ENCODE assay signal across 11 cellular contexts in the genomic region with DNA sequence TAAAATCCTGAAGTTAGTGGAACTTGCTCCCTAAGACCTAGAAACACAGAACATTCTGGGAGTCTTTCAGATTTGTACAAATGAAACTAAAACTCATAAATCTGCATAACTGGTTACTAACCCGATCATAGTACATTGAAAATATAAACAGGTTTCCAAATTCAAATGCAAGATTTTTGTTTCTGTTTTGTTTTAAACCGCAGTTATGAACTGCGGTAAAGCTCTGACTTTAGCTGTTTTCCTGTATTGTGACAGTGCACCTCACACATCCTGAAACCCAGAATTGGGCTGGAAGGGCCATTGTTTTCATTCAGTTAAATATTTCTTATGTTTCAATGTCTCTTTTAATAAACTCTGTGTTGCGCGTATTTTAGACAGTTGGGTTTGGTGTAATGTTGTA.
A peak's percentile ranks its signal among the peaks of the same experiment; 100 is the strongest.
DNase-seq lines count a peak whose midpoint lies in the region; ATAC-seq, FAIRE-seq and TF ChIP-seq lines count a peak whose summit lies in the region.
"Had no signal": no experiment of that assay in that cellular context is flagged by ENCODE, and none has a peak within 500 bp of the region (broad histone marks: within the 10 kb centered on the region; RNA-seq: fewer than 3 reads in every experiment).

No MANE protein-coding gene starts in this region.

- H2BK120ac ChIP-seq in H1 (replicated peaks; ENCODE audit: low read depth, low read length): no peak overlapping the region

- FAIRE-seq in GM18507 (lab: Jason Lieb, UNC): peak; percentile 70
- FAIRE-seq in H1 (lab: Jason Lieb, UNC): no peak

- no peak overlapping the region for H4K8ac ChIP-seq in H1 (ENCODE audit: extremely low read depth, insufficient read depth, low read length)

- CTCF ChIA-PET in H1 (lab: Charles Lee; ENCODE audit: partially characterized antibody): interaction anchor here (1.1 kb wide), 1 partner anchor 210 kb away, joined by 3 read pairs; no protein-coding TSS in a partner anchor

- 0 out of 2 replicates have a peak overlapping the region, but pooled peaks have one; percentile 48 for H2BK20ac ChIP-seq in H1 (ENCODE audit: low read length)

- H3K56ac ChIP-seq in H1 (replicated peaks; ENCODE audit: insufficient read length, low read depth, low read length): no peak overlapping the region

- H3K27me3 ChIP-seq in H1 (replicated peaks in 1 of 4; ENCODE audit: control insufficient read depth in 3 of 4, extremely low read depth in 1 of 4, insufficient read depth in 3 of 4, low read length in 3 of 4): no peaks in the 10 kb centered on the region

- H3K23ac ChIP-seq in H1 (ENCODE audit: insufficient read length): no peak overlapping the region

- H3K9ac ChIP-seq in H1 (replicated peaks in 1 of 4; ENCODE audit: extremely low read depth in 1 of 4, low read depth in 3 of 4, low read length in 3 of 4): no peak overlapping the region

- POLR2A ChIA-PET in H1 (lab: Charles Lee; ENCODE audit: partially characterized antibody): interaction anchor here (1.2 kb wide), 1 partner anchor 205 kb away, joined by 3 read pairs; the partner anchor contains the start of gene SHISA2

- H3K27me3 Mint-ChIP-seq in IgD-negative memory B cell: peaks cover 5% of the 10 kb centered on the region
- H3K27me3 Mint-ChIP-seq in glutamatergic neuron (ENCODE audit: unreplicated experiment): peaks cover 10% of the 10 kb centered on the region

- H3K36me3 ChIP-seq in H1 (ENCODE audit: control insufficient read depth in 2 of 4, insufficient read depth in 4 of 4, low read length in 3 of 4): no peaks in the 10 kb centered on the region
- H3K36me3 ChIP-seq: WERI-Rb-1 had no signal

- ATAC-seq in GM21390 (IDR thresholded peaks at IDR 0.05; ENCODE audit: unreplicated experiment) (peak; percentile 79), HG02678 (IDR thresholded peaks at IDR 0.05; ENCODE audit: unreplicated experiment) (no peak)

- DNase-seq in GM18507 (ENCODE audit: extremely low spot score, insufficient read length, low read depth): no peak
- no peak for DNase-seq in H1 (ENCODE audit: low read depth in 1 of 2, low spot score in 2 of 2)
- DNase-seq in glutamatergic neuron: no peak
- DNase-seq in AG08395 (ENCODE audit: low spot score): no peak
- no peak for DNase-seq in DMS153 (lab: John Stamatoyannopoulos, UW)
- DNase-seq: Karpas-422, WERI-Rb-1 had no signal

- no peak overlapping the region; the same call in 1 of the 2 replicates for H3K18ac ChIP-seq in H1 (ENCODE audit: extremely low read depth, low read length)

- no peaks in the 10 kb centered on the region for H3K36me3 Mint-ChIP-seq in IgD-negative memory B cell
- peaks cover 5% of the 10 kb centered on the region for H3K36me3 Mint-ChIP-seq in glutamatergic neuron (ENCODE audit: unreplicated experiment)

- H2AK5ac ChIP-seq in H1 (ENCODE audit: low read depth, low read length): no peak overlapping the region

- H3K4me1 ChIP-seq in H1 (replicated peaks in 1 of 4; ENCODE audit: control insufficient read depth in 3 of 4, insufficient read depth in 4 of 4, low read length in 3 of 4): peaks cover 7 to 18% (median 8%) of the 10 kb centered on the region in 4 experiments

- H4K91ac ChIP-seq in H1 (replicated peaks; ENCODE audit: insufficient read length, low read length): no peak overlapping the region

- WGBS in H1 (ENCODE audit: extremely low coverage in 1 of 2, insufficient coverage in 1 of 2, insufficient read length in 1 of 2, insufficient replicate concordance in 2 of 2, low coverage in 1 of 2, low lambda C conversion rate in 2 of 2, missing lambda C conversion rate in 1 of 2), 2 experiments: 90% methylated on average over 5 of the region's 5 CpGs; no CpG with 5 or more reads in 1 of the 2 experiments

- TF ChIP-seq CTCF in H1 (IDR thresholded peaks at IDR 0.05; ENCODE audit: control extremely low read depth in 1 of 3, insufficient read depth in 1 of 3, low read depth in 1 of 3, low read length in 3 of 3) (no peak), glutamatergic neuron (IDR thresholded peaks at IDR 0.05; ENCODE audit: partially characterized antibody, unreplicated experiment) (no peak)

- H3K4me1 Mint-ChIP-seq in IgD-negative memory B cell (peaks cover 9 to 36% (median 32%) of the 10 kb centered on the region in 3 donors), glutamatergic neuron (ENCODE audit: low read depth, unreplicated experiment) (peaks cover 3% of the 10 kb centered on the region)

- H3K4me3 Mint-ChIP-seq in IgD-negative memory B cell (peak overlapping the region in 2 of 4 donors; percentile 66 to 70), glutamatergic neuron (ENCODE audit: unreplicated experiment) (no peak overlapping the region)

- H4K5ac ChIP-seq in H1 (ENCODE audit: insufficient read length, low read depth, low read length): no peak overlapping the region

- H3K79me1 ChIP-seq in H1 (ENCODE audit: low read depth, low read length): 0 out of 2 replicates have a peak, but pooled peaks cover 2% of the 10 kb centered on the region

- H3K27ac ChIP-seq in H1 (ENCODE audit: low read depth, low read length): no peak overlapping the region
- H3K27ac ChIP-seq: WERI-Rb-1 had no signal

- no peak overlapping the region for H3K4me2 ChIP-seq in H1 (ENCODE audit: insufficient read depth in 1 of 2, low read depth in 2 of 2, low read length in 2 of 2)

- H3K14ac ChIP-seq in H1 (ENCODE audit: insufficient read length): no peak overlapping the region

- H3K4me3 ChIP-seq in H1 (ENCODE audit: extremely low read depth in 1 of 4, insufficient read depth in 2 of 4, low read depth in 3 of 4, low read length in 4 of 4): no peak overlapping the region
- H3K4me3 ChIP-seq: skin epidermis had no signal

- no peak overlapping the region for H2AFZ ChIP-seq in H1 (ENCODE audit: low read length)

- H3K23me2 ChIP-seq in H1 (ENCODE audit: low read depth, low read length): no peaks in the 10 kb centered on the region

- no peaks in the 10 kb centered on the region for H4K20me1 ChIP-seq in H1 (replicated peaks in 1 of 2; ENCODE audit: control insufficient read depth in 1 of 2, insufficient read depth in 2 of 2, low read length in 2 of 2)

- H3K9me3 Mint-ChIP-seq in IgD-negative memory B cell (peaks cover 0 to 2% (median under 1%) of the 10 kb centered on the region in 3 donors), glutamatergic neuron (ENCODE audit: unreplicated experiment) (peaks cover 3% of the 10 kb centered on the region)

- H2BK12ac ChIP-seq in H1 (ENCODE audit: low read depth, low read length): no peak overlapping the region

- no peaks in the 10 kb centered on the region for H3K9me3 ChIP-seq in H1 (ENCODE audit: insufficient read depth in 2 of 2, low read depth in 1 of 2, low read length in 1 of 2)

- no peak overlapping the region for H2BK15ac ChIP-seq in H1 (ENCODE audit: low read length)

- no peaks in the 10 kb centered on the region for H3K79me2 ChIP-seq in H1 (ENCODE audit: control insufficient read depth in 1 of 2, insufficient read depth in 2 of 2, low read length in 2 of 2)

- H3K27ac Mint-ChIP-seq in IgD-negative memory B cell (peak overlapping the region in 2 of 3 donors; percentile 39 to 79), glutamatergic neuron (ENCODE audit: unreplicated experiment) (no peak overlapping the region)

- TF ChIP-seq POLR2A in H1 (IDR thresholded peaks at IDR 0.05; ENCODE audit: control extremely low read depth in 1 of 2, low read depth in 2 of 2, low read length in 2 of 2): no peak

- no peak for TF ChIP-seq RAD21 in H1 (IDR thresholded peaks at IDR 0.05 in 1 of 2, conservative IDR thresholded peaks at IDR 0.05 in 1 of 2; ENCODE audit: low read depth in 2 of 2, low read length in 2 of 2)

- no peak for TF ChIP-seq EP300 in H1 (IDR thresholded peaks at IDR 0.05; ENCODE audit: borderline replicate concordance in 1 of 2, low read depth in 2 of 2, low read length in 2 of 2)

- H3K4ac ChIP-seq in H1 (replicated peaks; ENCODE audit: insufficient read length, low read depth, low read length): no peak overlapping the region

- H2BK5ac ChIP-seq in H1 (ENCODE audit: low read depth, low read length): no peak overlapping the region

TF ChIP-seq in H1, 55 proteins besides CTCF, POLR2A, EP300 and RAD21:
- no peak for TF ChIP-seq MAFK (IDR thresholded peaks at IDR 0.05; ENCODE audit: low read depth, low read length)
- no peak for TF ChIP-seq SIX5 (IDR thresholded peaks at IDR 0.05; ENCODE audit: low read depth, low read length)
- TF ChIP-seq KDM5A (IDR thresholded peaks at IDR 0.05; ENCODE audit: low read length): no peak
- no peak for TF ChIP-seq ZNF274 (IDR thresholded peaks at IDR 0.05; ENCODE audit: borderline replicate concordance, extremely low read depth, low read length)
- no peak for TF ChIP-seq HDAC2 (IDR thresholded peaks at IDR 0.05; ENCODE audit: borderline replicate concordance in 1 of 2, low read depth in 2 of 2, low read length in 2 of 2)
- TF ChIP-seq SAP30 (IDR thresholded peaks at IDR 0.05; ENCODE audit: insufficient read depth, insufficient replicate concordance, low read length): no peak
- TF ChIP-seq ASH2L (IDR thresholded peaks at IDR 0.05; ENCODE audit: low read length): no peak
- no peak for TF ChIP-seq KDM1A (IDR thresholded peaks at IDR 0.05; ENCODE audit: borderline replicate concordance, low read length)
- TF ChIP-seq, protein P1, sequence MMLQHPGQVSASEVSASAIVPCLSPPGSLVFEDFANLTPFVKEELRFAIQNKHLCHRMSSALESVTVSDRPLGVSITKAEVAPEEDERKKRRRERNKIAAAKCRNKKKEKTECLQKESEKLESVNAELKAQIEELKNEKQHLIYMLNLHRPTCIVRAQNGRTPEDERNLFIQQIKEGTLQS (IDR thresholded peaks at IDR 0.05; ENCODE audit: insufficient read depth, low read depth, low read length): no peak
- no peak for TF ChIP-seq BCL11A (IDR thresholded peaks at IDR 0.05; ENCODE audit: low read depth in 2 of 2, low read length in 2 of 2)
- no peak for TF ChIP-seq CREB1 (IDR thresholded peaks at IDR 0.05)
- no peak for TF ChIP-seq CHD1 (IDR thresholded peaks at IDR 0.05; ENCODE audit: low read depth, low read length)
- no peak for TF ChIP-seq TAF1 (IDR thresholded peaks at IDR 0.05; ENCODE audit: low read depth, low read length)
- TF ChIP-seq BRCA1 (IDR thresholded peaks at IDR 0.05; ENCODE audit: low read depth, low read length): no peak
- TF ChIP-seq GTF2F1 (IDR thresholded peaks at IDR 0.05; ENCODE audit: borderline replicate concordance, low read depth, low read length): no peak
- no peak for TF ChIP-seq YY1 (IDR thresholded peaks at IDR 0.05; ENCODE audit: low read depth, low read length)
- no peak for TF ChIP-seq RFX5 (IDR thresholded peaks at IDR 0.05; ENCODE audit: borderline replicate concordance, low read depth, low read length)
- TF ChIP-seq SP1 (IDR thresholded peaks at IDR 0.05; ENCODE audit: low read depth, low read length): no peak
